In the genomic region with DNA sequence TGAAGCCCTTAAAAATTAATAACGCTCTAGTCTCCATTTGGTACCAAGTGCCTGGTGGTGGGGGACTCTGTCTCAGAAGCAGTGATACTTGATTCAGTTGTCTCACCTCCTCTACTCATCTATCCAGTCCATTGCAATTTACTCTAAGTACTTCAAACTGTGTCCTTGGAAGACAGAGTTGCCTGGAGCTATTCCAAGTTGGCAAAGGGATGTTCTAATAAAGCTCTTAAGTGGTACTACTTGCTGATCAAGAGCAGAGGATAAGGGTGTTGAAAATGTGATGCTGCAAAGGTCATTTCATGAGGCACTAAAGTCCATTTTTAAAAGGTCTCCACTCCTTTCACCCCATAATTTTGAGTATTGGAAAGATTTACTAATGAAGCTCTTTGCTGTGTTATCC, we compare ENCODE assay signal across 1 cellular context.
TF ChIP-seq lines count a peak whose summit lies in the region.

No MANE protein-coding gene starts in this region.

TF ChIP-seq in HEK293, 187 proteins besides CTCF, POLR2A, EP300 and RAD21 (continued from another document):
- no peak for TF ChIP-seq ZNF335 (tag by site-specific recombination; conservative IDR thresholded peaks at IDR 0.05)
- TF ChIP-seq, protein P1, sequence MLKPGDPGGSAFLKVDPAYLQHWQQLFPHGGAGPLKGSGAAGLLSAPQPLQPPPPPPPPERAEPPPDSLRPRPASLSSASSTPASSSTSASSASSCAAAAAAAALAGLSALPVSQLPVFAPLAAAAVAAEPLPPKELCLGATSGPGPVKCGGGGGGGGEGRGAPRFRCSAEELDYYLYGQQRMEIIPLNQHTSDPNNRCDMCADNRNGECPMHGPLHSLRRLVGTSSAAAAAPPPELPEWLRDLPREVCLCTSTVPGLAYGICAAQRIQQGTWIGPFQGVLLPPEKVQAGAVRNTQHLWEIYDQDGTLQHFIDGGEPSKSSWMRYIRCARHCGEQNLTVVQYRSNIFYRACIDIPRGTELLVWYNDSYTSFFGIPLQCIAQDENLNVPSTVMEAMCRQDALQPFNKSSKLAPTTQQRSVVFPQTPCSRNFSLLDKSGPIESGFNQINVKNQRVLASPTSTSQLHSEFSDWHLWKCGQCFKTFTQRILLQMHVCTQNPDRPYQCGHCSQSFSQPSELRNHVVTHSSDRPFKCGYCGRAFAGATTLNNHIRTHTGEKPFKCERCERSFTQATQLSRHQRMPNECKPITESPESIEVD (tag by site-specific recombination; IDR thresholded peaks at IDR 0.05), result peak; percentile 23; the same call in 1 of the 2 replicates
- TF ChIP-seq, protein P2, sequence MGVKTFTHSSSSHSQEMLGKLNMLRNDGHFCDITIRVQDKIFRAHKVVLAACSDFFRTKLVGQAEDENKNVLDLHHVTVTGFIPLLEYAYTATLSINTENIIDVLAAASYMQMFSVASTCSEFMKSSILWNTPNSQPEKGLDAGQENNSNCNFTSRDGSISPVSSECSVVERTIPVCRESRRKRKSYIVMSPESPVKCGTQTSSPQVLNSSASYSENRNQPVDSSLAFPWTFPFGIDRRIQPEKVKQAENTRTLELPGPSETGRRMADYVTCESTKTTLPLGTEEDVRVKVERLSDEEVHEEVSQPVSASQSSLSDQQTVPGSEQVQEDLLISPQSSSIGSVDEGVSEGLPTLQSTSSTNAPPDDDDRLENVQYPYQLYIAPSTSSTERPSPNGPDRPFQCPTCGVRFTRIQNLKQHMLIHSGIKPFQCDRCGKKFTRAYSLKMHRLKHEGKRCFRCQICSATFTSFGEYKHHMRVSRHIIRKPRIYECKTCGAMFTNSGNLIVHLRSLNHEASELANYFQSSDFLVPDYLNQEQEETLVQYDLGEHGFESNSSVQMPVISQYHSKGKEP (tag by site-specific recombination; IDR thresholded peaks at IDR 0.05), result peak; percentile 12; the same call in 1 of the 2 replicates
